ENCODE assay signal across 29 cellular contexts in the genomic region with DNA sequence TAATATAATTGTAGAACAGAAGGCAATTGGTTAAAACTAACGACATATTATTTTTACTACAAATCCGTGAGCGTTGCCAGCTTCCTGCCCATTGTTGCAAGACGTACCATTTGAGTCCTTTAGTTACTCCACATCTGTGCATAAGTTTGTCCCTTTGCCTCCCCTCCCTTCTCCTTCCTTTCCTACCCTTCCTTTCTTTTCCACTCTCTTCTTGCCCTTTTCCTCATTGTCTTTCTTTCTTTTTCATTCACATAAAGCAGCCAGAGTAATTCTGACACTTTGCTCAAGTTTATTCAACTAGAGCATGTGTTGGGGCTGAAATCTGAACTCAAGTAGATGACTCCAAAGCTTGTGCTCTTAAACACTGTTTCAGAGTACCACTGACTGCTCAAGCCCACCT.
"Had no signal": no experiment of that assay in that cellular context is flagged by ENCODE, and none has a peak within 500 bp of the region (broad histone marks: within the 10 kb centered on the region; RNA-seq: fewer than 3 reads in every experiment).

No MANE protein-coding gene starts in this region.

- H3K9me3 Mint-ChIP-seq: dendritic cell treated with granulocyte-macrophage colony-stimulating factor and Interleukin-4, amounts not matched to agents 40 ng/mL and 50 ng/mL, for 4 days; endodermal cell had no signal

- ATAC-seq: effector memory CD8-positive, alpha-beta T cell; esophagus mucosa; foreskin keratinocyte; gastrocnemius medialis; gastroesophageal sphincter; heart left ventricle; heart right ventricle had no signal

- H3K9me3 ChIP-seq: colonic mucosa, esophagus muscularis mucosa, esophagus squamous epithelium, gastrocnemius medialis, gastroesophageal sphincter had no signal

- H3K4me3 Mint-ChIP-seq: dendritic cell treated with granulocyte-macrophage colony-stimulating factor and Interleukin-4, amounts not matched to agents 40 ng/mL and 50 ng/mL, for 4 days; effector memory CD8-positive, alpha-beta T cell; endodermal cell had no signal

- H3K36me3 ChIP-seq: colonic mucosa, esophagus muscularis mucosa, esophagus squamous epithelium, gastrocnemius medialis, gastroesophageal sphincter, heart left ventricle, heart right ventricle had no signal

- H3K27me3 ChIP-seq: colonic mucosa, dorsolateral prefrontal cortex, esophagus muscularis mucosa, esophagus squamous epithelium, foreskin keratinocyte, gastrocnemius medialis, gastroesophageal sphincter, heart left ventricle, heart right ventricle had no signal

- H3K4me1 ChIP-seq: colonic mucosa, esophagus muscularis mucosa, esophagus squamous epithelium, foreskin keratinocyte, gastrocnemius medialis, gastroesophageal sphincter, heart left ventricle, heart right ventricle had no signal

- DNase-seq: colonic mucosa; cortex of kidney; dermis blood vessel endothelial cell; dorsolateral prefrontal cortex; effector CD4-positive, alpha-beta T cell; effector CD8-positive, alpha-beta T cell; effector memory CD4-positive, alpha-beta T cell; effector memory CD8-positive, alpha-beta T cell; endodermal cell; erythroblast; esophagus squamous epithelium; foreskin fibroblast; foreskin keratinocyte; foreskin melanocyte; gastrocnemius medialis; glutamatergic neuron; head of caudate nucleus; heart left ventricle; heart right ventricle had no signal

- FAIRE-seq: colon, endometrium, endothelial cell of umbilical vein, frontal cortex had no signal

- H3K27ac ChIP-seq: colonic mucosa, coronary artery, dorsolateral prefrontal cortex, epithelial cell of prostate, esophagus muscularis mucosa, esophagus squamous epithelium, foreskin keratinocyte, gastrocnemius medialis, gastroesophageal sphincter, heart left ventricle, heart right ventricle had no signal

- H3K27me3 Mint-ChIP-seq: dendritic cell treated with granulocyte-macrophage colony-stimulating factor and Interleukin-4, amounts not matched to agents 40 ng/mL and 50 ng/mL, for 4 days; effector memory CD8-positive, alpha-beta T cell had no signal

- H3K4me1 Mint-ChIP-seq: endodermal cell had no signal

- H3K27ac Mint-ChIP-seq: dendritic cell treated with granulocyte-macrophage colony-stimulating factor and Interleukin-4, amounts not matched to agents 40 ng/mL and 50 ng/mL, for 4 days; effector memory CD8-positive, alpha-beta T cell; endodermal cell had no signal

- H3K4me3 ChIP-seq: colonic mucosa, coronary artery, dorsolateral prefrontal cortex, esophagus muscularis mucosa, esophagus squamous epithelium, gastrocnemius medialis, gastroesophageal sphincter, heart left ventricle, heart right ventricle had no signal
